1 cellular context compared by ENCODE assay signal in genomic region chr6:90654166-90654565, GRCh38.
TF ChIP-seq lines count a peak whose summit lies in the region.

No MANE protein-coding gene starts in this region.

TF ChIP-seq in HEK293T, 16 proteins besides CTCF, POLR2A, EP300 and RAD21 (continued from another document):
- TF ChIP-seq PKNOX1 (IDR thresholded peaks at IDR 0.05): no peak
- TF ChIP-seq TARDBP (IDR thresholded peaks at IDR 0.05): no peak
